ENCODE assay signal across 13 cellular contexts in genomic region chr5:179269781-179270543, GRCh38.
DNase-seq lines count a peak whose midpoint lies in the region; ATAC-seq, FAIRE-seq and TF ChIP-seq lines count a peak whose summit lies in the region.
"Had no signal": no experiment of that assay in that cellular context is flagged by ENCODE, and none has a peak within 500 bp of the region (broad histone marks: within the 10 kb centered on the region; RNA-seq: fewer than 3 reads in every experiment).

No MANE protein-coding gene starts in this region.

- H3K27ac ChIP-seq in H9 (ENCODE audit: insufficient read length, low read depth, low read length) (no peak overlapping the region), ascending aorta (peak overlapping the region; percentile 64 to 70), kidney (ENCODE audit: low read depth in 2 of 2, low read length in 2 of 2) (no peak overlapping the region), stomach (peak overlapping the region in 4 of 5 donors; percentile 59 to 79 (median 68))

- no CpG with 5 or more reads among the region's 13 CpGs for WGBS in H9 (ENCODE audit: extremely low coverage, insufficient read length, low lambda C conversion rate)
- WGBS in stomach, 5 donors = 60 to 79% (median 72%) methylated on average over 11 to 13 of the region's 13 CpGs

- H4K8ac ChIP-seq in H9 (replicated peaks; ENCODE audit: insufficient read length, low read depth, low read length) = no peak overlapping the region

- intact Hi-C loops in ascending aorta (cut with DNase I) (loop anchor here (5.0 to 10.0 kb wide), 2 partner anchors 42 to 285 kb away; partner anchors contain the start of gene RUFY1), kidney (cut with DNase I) (no loop called here), stomach (cut with DNase I; ENCODE audit: low total_unique reads) (no loop called here)

- no peak overlapping the region for H3K4ac ChIP-seq in H9 (ENCODE audit: low read depth, low read length)

- H3K9ac ChIP-seq in H9 (ENCODE audit: extremely low read depth, insufficient read length, low read length) = no peak overlapping the region
- H3K9ac ChIP-seq in kidney (ENCODE audit: low read length in 2 of 2) = no peak overlapping the region

- TF ChIP-seq CTCF in H9 (conservative IDR thresholded peaks at IDR 0.05) (no peak), ascending aorta (IDR thresholded peaks at IDR 0.05) (no peak), kidney (IDR thresholded peaks at IDR 0.05; ENCODE audit: borderline replicate concordance, extremely low read depth, insufficient read depth) (no peak), stomach (IDR thresholded peaks at IDR 0.05) (no peak), GM20000 (IDR thresholded peaks at IDR 0.05; ENCODE audit: extremely low read depth, missing control alignments) (no peak)

- H3K79me2 ChIP-seq in H9 (ENCODE audit: insufficient read depth, low read length) = no peaks in the 10 kb centered on the region

- H2BK5ac ChIP-seq in H9 (ENCODE audit: insufficient read length, low read length) = no peak overlapping the region

- H4K20me1 ChIP-seq in H9 (ENCODE audit: control insufficient read depth, insufficient read depth, insufficient read length) = no peaks in the 10 kb centered on the region

- H3K4me3 ChIP-seq in ascending aorta = no peak overlapping the region
- no peak overlapping the region for H3K4me3 ChIP-seq in kidney (ENCODE audit: low read length in 2 of 2)
- no peak overlapping the region for H3K4me3 ChIP-seq in stomach

- no peak overlapping the region for H2AK5ac ChIP-seq in H9 (ENCODE audit: insufficient read length, low read length)

- H3K4me1 ChIP-seq in H9 (ENCODE audit: insufficient read depth, low read length) (no peaks in the 10 kb centered on the region), ascending aorta (peaks cover 21 to 40% of the 10 kb centered on the region in 2 donors), kidney (ENCODE audit: control insufficient read depth in 1 of 2, insufficient read depth in 1 of 2, low read depth in 1 of 2, low read length in 2 of 2) (peaks cover 0 to 10% of the 10 kb centered on the region in 2 donors), stomach (peaks cover 17 to 47% (median 40%) of the 10 kb centered on the region in 4 donors)

- H2BK12ac ChIP-seq in H9 (ENCODE audit: insufficient read length, low read depth, low read length) = no peak overlapping the region

- no peak overlapping the region for H3K56ac ChIP-seq in H9 (ENCODE audit: insufficient read length, low read depth, low read length)

- H2BK120ac ChIP-seq in H9 (ENCODE audit: low read depth, low read length, poor library complexity, severe bottlenecking) = no peak overlapping the region

- H3K4me2 ChIP-seq in H9 (ENCODE audit: insufficient read depth, insufficient read length, low read length) = no peak overlapping the region

- H3K9me3 Mint-ChIP-seq in H9 = peaks cover under 1% of the 10 kb centered on the region in 2 experiments; a peak in 1 of 5 replicates

- H3K36me3 ChIP-seq in ascending aorta = no peaks in the 10 kb centered on the region
- H3K36me3 ChIP-seq in kidney (ENCODE audit: control insufficient read depth in 1 of 2, insufficient read depth in 2 of 2, low read length in 2 of 2) = no peaks in the 10 kb centered on the region
- H3K36me3 ChIP-seq in stomach = no peaks in the 10 kb centered on the region

- FAIRE-seq in kidney (lab: Jason Lieb, UNC) = no peak
- FAIRE-seq: astrocyte, endothelial cell of umbilical vein had no signal

- DNase-seq in H9 (peak; percentile 14), ascending aorta (ENCODE audit: low spot score in 2 of 2) (peak in 1 of 2 donors; percentile 58), kidney (peak; percentile 29), stomach (no peak), GM20000 (ENCODE audit: low spot score) (no peak), cerebellum (ENCODE audit: low spot score) (no peak), A172 (ENCODE audit: low spot score) (no peak)
- DNase-seq: Kasumi-1, NCI-H2029 treated with DMSO at 0.1 percent for 48 hours had no signal

- no peaks in the 10 kb centered on the region for H3K79me1 ChIP-seq in H9 (ENCODE audit: insufficient read depth, low read depth, low read length, poor library complexity, severe bottlenecking)

- TF ChIP-seq EP300 in stomach (IDR thresholded peaks at IDR 0.05) = no peak

- H3K4me1 Mint-ChIP-seq in H9 = peaks cover 15 to 27% of the 10 kb centered on the region in 2 experiments

- H3K27me3 ChIP-seq in H9 (ENCODE audit: insufficient read depth, low read length) (no peaks in the 10 kb centered on the region), ascending aorta (no peaks in the 10 kb centered on the region), stomach (peaks cover 0 to 14% (median 0%) of the 10 kb centered on the region in 3 donors)

- no peak overlapping the region for H3K14ac ChIP-seq in H9 (ENCODE audit: insufficient read depth, low read length)

- no peaks in the 10 kb centered on the region for H3K23me2 ChIP-seq in H9 (ENCODE audit: insufficient read length, low read depth, low read length, poor library complexity, severe bottlenecking)

- ATAC-seq in HG02970 (IDR thresholded peaks at IDR 0.05; ENCODE audit: low FRiP score, unreplicated experiment) = no peak

- no peak overlapping the region for H3K18ac ChIP-seq in H9 (ENCODE audit: insufficient read length, low read depth, low read length)

- H3K23ac ChIP-seq in H9 (ENCODE audit: insufficient read length, low read depth, low read length) = no peak overlapping the region

- TF ChIP-seq POLR2A in stomach (IDR thresholded peaks at IDR 0.05) = no peak

- no peak overlapping the region for H2BK15ac ChIP-seq in H9 (ENCODE audit: low read depth, low read length)

- H4K91ac ChIP-seq in H9 (ENCODE audit: insufficient read length, low read depth, low read length) = no peak overlapping the region

- no peak overlapping the region for H2AFZ ChIP-seq in H9 (ENCODE audit: low read length)

- no peak overlapping the region for H3K4me3 Mint-ChIP-seq in H9

- H4K5ac ChIP-seq in H9 (ENCODE audit: insufficient read length, low read depth, low read length) = no peak overlapping the region

- no peak overlapping the region for H3T11ph ChIP-seq in H9 (ENCODE audit: low read length)

- H3K27me3 Mint-ChIP-seq in H9 (ENCODE audit: low read depth) = no peaks in the 10 kb centered on the region; the same call in 1 of the 2 replicates

- H2BK20ac ChIP-seq in H9 (ENCODE audit: low read depth, low read length, poor library complexity, severe bottlenecking) = no peak overlapping the region

- H3K27ac Mint-ChIP-seq in H9 = peak overlapping the region in 1 of 3 experiments; percentile 77; a peak in 2 of 7 replicates

- H3K36me3 Mint-ChIP-seq in H9 (ENCODE audit: insufficient read depth in 1 of 3, low read depth in 3 of 3) = no peaks in the 10 kb centered on the region

- H3K9me3 ChIP-seq in H9 (ENCODE audit: control insufficient read depth, low read depth, low read length) (no peaks in the 10 kb centered on the region), ascending aorta (no peaks in the 10 kb centered on the region), kidney (ENCODE audit: control insufficient read depth in 1 of 2, low read length in 2 of 2) (no peaks in the 10 kb centered on the region), stomach (no peaks in the 10 kb centered on the region)
- H3K9me3 ChIP-seq: Caco-2 had no signal

Comparison
In these comparisons a context has a peak if more than half of its experiments do, and no peak if none do; other contexts are left out.
1. DNase-seq: peak in H9 (single experiment) and kidney (single experiment); none in stomach (single experiment), GM20000 (single experiment), cerebellum (single experiment) and A172 (single experiment).
2. H3K27ac ChIP-seq: peak in ascending aorta (2 of 2) and stomach (4 of 5); none in H9 (single experiment) and kidney (0 of 2).